In the genomic region with DNA sequence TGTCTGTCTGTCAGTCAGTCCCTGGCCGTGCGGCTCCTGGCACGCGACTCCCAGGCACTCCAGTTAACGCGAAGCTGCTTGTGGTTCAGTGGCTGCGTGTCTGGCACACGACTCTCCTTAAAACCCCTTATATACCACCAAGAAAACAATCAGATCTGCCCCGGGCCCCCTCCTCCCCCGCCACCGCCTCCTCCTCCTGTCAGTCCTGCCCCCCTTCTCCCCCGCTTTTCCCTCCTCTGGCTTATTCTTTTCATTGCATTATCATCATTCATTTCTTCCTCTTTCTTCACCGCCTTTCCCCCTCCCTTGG, we compare ENCODE assay signal across 8 cellular contexts. TPM values are rescaled to one million over a fixed set of nuclear protein-coding genes. Genes with fewer than 3 reads are reported as not detected.
DNase-seq lines count a peak whose midpoint lies in the region; ATAC-seq and TF ChIP-seq lines count a peak whose summit lies in the region.

TSS of gene NEUROG2 (minus strand) at position 105 of the 310 bp plus-strand sequence. CDS start 705 bp downstream, outside the sequence.

- peaks cover 7% of the 10 kb centered on the region for H3K4me1 ChIP-seq in RWPE2 (ENCODE audit: insufficient read depth, poor library complexity, severe bottlenecking)
- peaks cover 2% of the 10 kb centered on the region for H3K4me1 ChIP-seq in prostate gland (replicated peaks)

- no peak for TF ChIP-seq POLR2A in prostate gland (IDR thresholded peaks at IDR 0.05)

- 1% methylated on average over 13 of the region's 13 CpGs for WGBS in prostate gland

- TF ChIP-seq CTCF in GM12865 (IDR thresholded peaks at IDR 0.05; ENCODE audit: insufficient read depth, low read depth, low read length, missing control alignments) (no peak), RWPE2 (IDR thresholded peaks at IDR 0.05; ENCODE audit: poor library complexity, severe bottlenecking) (no peak), fibroblast of the aortic adventitia (IDR thresholded peaks at IDR 0.05; ENCODE audit: insufficient read depth, low read length) (no peak), prostate gland (IDR thresholded peaks at IDR 0.05) (no peak)

- H3K27me3 ChIP-seq in RWPE2 (ENCODE audit: insufficient read depth, poor library complexity, severe bottlenecking) (peaks cover 98% of the 10 kb centered on the region), prostate gland (replicated peaks; ENCODE audit: insufficient read depth) (peaks cover 56% of the 10 kb centered on the region)

- no peaks in the 10 kb centered on the region for H3K36me3 ChIP-seq in RWPE2 (ENCODE audit: low read depth)
- H3K36me3 ChIP-seq in prostate gland = no peaks in the 10 kb centered on the region

- no peak; the same call in 2 of the 3 replicates for ATAC-seq in RWPE2 (ENCODE audit: low read depth)

- intact Hi-C loops in prostate gland (cut with DNase I) = no loop called here

- DNase-seq in GM12865 (ENCODE audit: low read depth) (no peak), RWPE2 (ENCODE audit: low spot score) (no peak), fibroblast of the aortic adventitia (ENCODE audit: low read depth) (no peak), prostate gland (ENCODE audit: low spot score) (no peak), dermis blood vessel endothelial cell (no peak), NK-92 (lab: John Stamatoyannopoulos, UW; ENCODE audit: unreplicated experiment) (no peak), UCSD-AML1 (lab: John Stamatoyannopoulos, UW; ENCODE audit: unreplicated experiment) (no peak), NCI-H187 (lab: John Stamatoyannopoulos, UW) (no peak)

- H3K27ac ChIP-seq in RWPE2 (ENCODE audit: poor library complexity, severe bottlenecking) (no peak within 1 kb of the TSS), prostate gland (no peak within 1 kb of the TSS)

- no peaks in the 10 kb centered on the region for H3K9me3 ChIP-seq in RWPE2 (ENCODE audit: severe bottlenecking)
- no peaks in the 10 kb centered on the region for H3K9me3 ChIP-seq in prostate gland

- H3K4me3 ChIP-seq in GM12865 (ENCODE audit: low read depth, low read length) = peak within 1 kb of the TSS; percentile 96
- peak within 1 kb of the TSS; percentile 30 for H3K4me3 ChIP-seq in RWPE2 (ENCODE audit: severe bottlenecking)
- peak within 1 kb of the TSS; percentile 63 for H3K4me3 ChIP-seq in fibroblast of the aortic adventitia (ENCODE audit: low read depth, low read length)
- peak within 1 kb of the TSS; percentile 28 to 31 for H3K4me3 ChIP-seq in prostate gland

RNA-seq across cellular contexts. Expression of gene NEUROG2, which starts in this region (rescaled TPM):
- total RNA-seq in fibroblast of the aortic adventitia (ENCODE audit: low replicate concordance) (not detected in 2 replicates), prostate gland (not detected), dermis blood vessel endothelial cell (not detected in 2 replicates)

Comparison
In these comparisons a context has a peak if more than half of its experiments do, and no peak if none do; other contexts are left out.
1. H3K4me3 ChIP-seq: peak in every context shown above with its lines; median percentile 96 in GM12865; 63 in fibroblast of the aortic adventitia; 30 in RWPE2; 30 in prostate gland.